ENCODE assay signal across 10 cellular contexts in genomic region chr7:2528481-2529095, GRCh38. TPM values are rescaled to one million over a fixed set of nuclear protein-coding genes. Genes with fewer than 3 reads are reported as not detected.
DNase-seq lines count a peak whose midpoint lies in the region; ATAC-seq and TF ChIP-seq lines count a peak whose summit lies in the region.
"Had no signal": no experiment of that assay in that cellular context is flagged by ENCODE, and none has a peak within 500 bp of the region (broad histone marks: within the 10 kb centered on the region; RNA-seq: fewer than 3 reads in every experiment).

No MANE protein-coding gene starts in this region.

- DNase-seq in body of pancreas (no peak), DMS53 treated with DMSO at 0.1 percent for 48 hours (lab: John Stamatoyannopoulos, UW; ENCODE audit: unreplicated experiment) (no peak), NCI-H1048 (lab: John Stamatoyannopoulos, UW) (no peak), Ammon's horn (ENCODE audit: low spot score) (no peak)
- DNase-seq: NCI-H1105 treated with DMSO at 0.1 percent for 48 hours had no signal

- H3K36me3 ChIP-seq in body of pancreas (replicated peaks in 1 of 2; ENCODE audit: insufficient read depth in 1 of 2, low read depth in 2 of 2) (no peaks in the 10 kb centered on the region), neutrophil (peaks cover 23% of the 10 kb centered on the region)

- TF ChIP-seq CTCF in body of pancreas (IDR thresholded peaks at IDR 0.05) (no peak), neutrophil (IDR thresholded peaks at IDR 0.05) (no peak)

- WGBS in body of pancreas, 2 donors, result 48 to 55% methylated on average over 5 to 16 of the region's 18 CpGs

- H3K4me1 ChIP-seq in body of pancreas, result peaks cover 81% of the 10 kb centered on the region
- H3K4me1 ChIP-seq in neutrophil (ENCODE audit: control insufficient read depth in 1 of 2, insufficient read depth in 1 of 2, low read depth in 1 of 2, low read length in 1 of 2), result peaks cover 77 to 78% of the 10 kb centered on the region in 2 experiments

- H3K9me3 ChIP-seq in body of pancreas (no peaks in the 10 kb centered on the region), neutrophil (no peaks in the 10 kb centered on the region)

- H3K4me3 ChIP-seq in body of pancreas, result no peak overlapping the region
- peak overlapping the region; percentile 54 to 60 for H3K4me3 ChIP-seq in neutrophil (ENCODE audit: low read depth in 1 of 2, low read length in 1 of 2)

- H3K27me3 ChIP-seq in body of pancreas, result no peaks in the 10 kb centered on the region
- peaks cover 6% of the 10 kb centered on the region for H3K27me3 ChIP-seq in neutrophil

- no peak for TF ChIP-seq POLR2A in body of pancreas (IDR thresholded peaks at IDR 0.05)

- intact Hi-C loops in body of pancreas (cut with DNase I), result no loop called here

- ATAC-seq in GM18511 (IDR thresholded peaks at IDR 0.05; ENCODE audit: unreplicated experiment), result peak; percentile 6
- ATAC-seq in HG03159 (IDR thresholded peaks at IDR 0.05; ENCODE audit: unreplicated experiment), result peak; percentile 6
- ATAC-seq in body of pancreas, result no peak
- no peak for ATAC-seq in HG02852 (IDR thresholded peaks at IDR 0.05; ENCODE audit: unreplicated experiment)

- peak overlapping the region; percentile 72 to 96 (median 90) for H3K27ac ChIP-seq in body of pancreas
- peak overlapping the region; percentile 98 for H3K27ac ChIP-seq in neutrophil

RNA-seq across cellular contexts. Expression of gene LFNG, which starts 9.0 kb away (rescaled TPM):
- 100 to 1,000 TPM in 1 of 2 donors, 10 to 100 TPM in 1; 47.8 to 142 TPM for total RNA-seq in body of pancreas

RNA-seq across cellular contexts. Expression of gene BRAT1, which starts 26.7 kb away (rescaled TPM):
- 10 to 100 TPM; 36.6 to 46.8 TPM for total RNA-seq in body of pancreas

RNA-seq across cellular contexts. Expression of gene IQCE, which starts 30.2 kb away (rescaled TPM):
- total RNA-seq in body of pancreas, result 10 to 100 TPM in 1 of 2 donors, 1 to 10 TPM in 1; 7.8 to 73.2 TPM

RNA-seq across cellular contexts. Expression of gene GRIFIN, which starts 52.4 kb away (rescaled TPM):
- total RNA-seq in body of pancreas, result not detected
- total RNA-seq: T-helper 1 cell treated with Interleukin-12 subunit alpha and Interleukin-12 subunit beta and Interleukin-4 antibody, amounts not matched to agents 30 ng/mL and 1 ng/mL, for 36 hours had no signal

Comparison
In these comparisons a context has a peak if more than half of its experiments do, and no peak if none do; other contexts are left out.
1. ATAC-seq: peak in GM18511 (single experiment) and HG03159 (single experiment); none in body of pancreas (single experiment) and HG02852 (single experiment).
2. H3K4me3 ChIP-seq: peak in neutrophil (2 of 2); none in body of pancreas (0 of 2).